ENCODE assay signal across 17 cellular contexts in genomic region chr1:238438296-238439275, GRCh38.
A peak's percentile ranks its signal among the peaks of the same experiment; 100 is the strongest.
DNase-seq lines count a peak whose midpoint lies in the region; ATAC-seq and TF ChIP-seq lines count a peak whose summit lies in the region.
"Had no signal": no experiment of that assay in that cellular context is flagged by ENCODE, and none has a peak within 500 bp of the region (broad histone marks: within the 10 kb centered on the region; RNA-seq: fewer than 3 reads in every experiment).

No MANE protein-coding gene starts in this region.

- H3K4me1 Mint-ChIP-seq in nephron = no peaks in the 10 kb centered on the region
- H3K4me1 Mint-ChIP-seq: CD8-positive, alpha-beta memory T cell had no signal

- in situ Hi-C loops in ACHN (cut with HindIII; ENCODE audit: low pct_ligation_motif_present, low pct_unique_long_range_greater_than_20kb, low sequenced_read_pairs) = no loop called here

- H3K27me3 Mint-ChIP-seq in nephron (ENCODE audit: low read depth) = no peaks in the 10 kb centered on the region
- H3K27me3 Mint-ChIP-seq: CD8-positive, alpha-beta memory T cell had no signal

- TF ChIP-seq CTCF in nephron (IDR thresholded peaks at IDR 0.05; ENCODE audit: unreplicated experiment in 3 of 3) (no peak), tibial artery (IDR thresholded peaks at IDR 0.05) (no peak)

- H3K4me3 Mint-ChIP-seq in nephron = no peak overlapping the region
- H3K4me3 Mint-ChIP-seq: CD8-positive, alpha-beta memory T cell; GM23338 had no signal

- no peak overlapping the region for H3K4me3 ChIP-seq in tibial artery
- H3K4me3 ChIP-seq: GM12878, GM23338 had no signal

- intact Hi-C loops in tibial artery (cut with DNase I; ENCODE audit: low total_unique reads) = no loop called here

- ATAC-seq in HG02588 (IDR thresholded peaks at IDR 0.05; ENCODE audit: unreplicated experiment) (no peak), HG03108 (IDR thresholded peaks at IDR 0.05; ENCODE audit: unreplicated experiment) (no peak), GM18858 (IDR thresholded peaks at IDR 0.05; ENCODE audit: unreplicated experiment) (no peak)
- ATAC-seq: GM12878, GM23338, PC-3 had no signal

- no peaks in the 10 kb centered on the region for H3K36me3 Mint-ChIP-seq in nephron (ENCODE audit: low read depth)
- H3K36me3 Mint-ChIP-seq: CD8-positive, alpha-beta memory T cell had no signal

- peak overlapping the region; percentile 24 to 65 (median 33) for H3K27ac Mint-ChIP-seq in nephron
- H3K27ac Mint-ChIP-seq: CD8-positive, alpha-beta memory T cell; GM23338 had no signal

- H3K27ac ChIP-seq in tibial artery = no peak overlapping the region

- no peaks in the 10 kb centered on the region for H3K4me1 ChIP-seq in tibial artery

- DNase-seq in ACHN (peak; percentile 54), NCI-H1417 treated with DMSO at 0.1 percent for 48 hours (lab: John Stamatoyannopoulos, UW) (peak; percentile 10), glomerular visceral epithelial cell (ENCODE audit: extremely low spot score) (peak; percentile 58), tibial artery (no peak)
- DNase-seq: CD8-positive, alpha-beta memory T cell; DMS153; MV-4-11; NCI-H1436 treated with DMSO at 0.1 percent for 48 hours; NCI-H2081; NCI-H524 treated with DMSO at 0.1 percent for 48 hours; PC-3 had no signal

- H3K9me3 ChIP-seq in tibial artery = no peaks in the 10 kb centered on the region

- peaks cover 2% of the 10 kb centered on the region for H3K9me3 Mint-ChIP-seq in nephron

- no peaks in the 10 kb centered on the region for H3K27me3 ChIP-seq in tibial artery

- no peaks in the 10 kb centered on the region for H3K36me3 ChIP-seq in tibial artery

Comparison
In these comparisons a context has a peak if more than half of its experiments do, and no peak if none do; other contexts are left out.
1. DNase-seq: peak in ACHN (single experiment), NCI-H1417 treated with DMSO at 0.1 percent for 48 hours (single experiment) and glomerular visceral epithelial cell (single experiment); none in tibial artery (0 of 2).